Comparison of ENCODE assay signal across 21 cellular contexts in the genomic region with DNA sequence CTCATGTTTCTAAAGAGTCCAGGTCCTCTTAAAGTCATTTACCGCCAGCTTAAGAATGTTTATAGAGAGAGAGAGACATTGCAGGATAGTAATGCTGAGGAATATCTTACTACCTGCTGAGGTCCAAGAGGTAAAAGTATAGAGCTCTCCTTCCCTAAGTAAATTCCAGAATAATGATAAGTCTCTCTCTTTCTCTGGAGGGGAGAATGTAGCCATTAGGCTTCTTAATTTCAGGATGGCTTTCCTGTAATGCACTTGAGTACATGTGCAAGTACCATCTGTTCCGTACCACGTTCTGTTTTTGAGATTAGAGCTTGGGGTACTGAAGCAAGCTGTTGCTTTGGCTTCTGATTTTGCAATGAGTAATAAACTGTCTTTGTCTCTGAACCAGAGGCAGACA.
"Had no signal": no experiment of that assay in that cellular context is flagged by ENCODE, and none has a peak within 500 bp of the region (broad histone marks: within the 10 kb centered on the region; RNA-seq: fewer than 3 reads in every experiment).

No MANE protein-coding gene starts in this region.

- DNase-seq: activated CD4-positive, alpha-beta T cell treated with anti-CD3 and anti-CD28 coated beads, Interleukin-2, amount 50 U/mL, for 1 hour; activated CD4-positive, CD25-positive, alpha-beta regulatory T cell treated with anti-CD3 and anti-CD28 coated beads, Interleukin-2, amount 50 U/mL, for 72 hours; activated CD8-positive, alpha-beta T cell treated with anti-CD3 and anti-CD28 coated beads, Interleukin-2, amount 10 ng/mL, durations not matched to agents 7 days and 5 days; activated T-cell treated with anti-CD3 and anti-CD28 coated beads, Interleukin-2, amount 50 U/mL, for 1 hour; brain microvascular endothelial cell; central memory CD4-positive, alpha-beta T cell; dermis blood vessel endothelial cell; effector CD8-positive, alpha-beta T cell; foreskin keratinocyte; hippocampal formation; kidney glomerular epithelial cell; left lung; naive thymus-derived CD8-positive, alpha-beta T cell; ovary; stimulated activated CD4-positive, alpha-beta T cell treated with anti-CD3 and anti-CD28 coated beads, Interleukin-2, amount 100 ng/mL, for 48 hours; stimulated activated CD8-positive, alpha-beta memory T cell treated with anti-CD3 and anti-CD28 coated beads, Interleukin-4, amount 100 ng/mL, for 48 hours; stimulated activated naive B cell treated with anti-CD40 and anti-IgM and Interleukin-4, amounts not matched to agents 10 μg/mL and 1 μg/mL and 100 μg/mL, for 72 hours; transverse colon had no signal

- H3K4me3 ChIP-seq: ascending aorta, left lung, lung, ovary, prostate gland, transverse colon had no signal
